1 cellular context compared by ENCODE assay signal in genomic region chr4:70704333-70705145, GRCh38.
TF ChIP-seq lines count a peak whose summit lies in the region.

No MANE protein-coding gene starts in this region.

TF ChIP-seq in HepG2, 621 proteins besides CTCF, POLR2A, EP300 and RAD21 (continued from another document and continues in another):
- TF ChIP-seq ZBTB8A (CRISPR knock-in tag; IDR thresholded peaks at IDR 0.05; ENCODE audit: borderline replicate concordance, low read depth) (peak; percentile 74; the same call in 1 of the 2 replicates), GATAD2A (CRISPR knock-in tag; IDR thresholded peaks at IDR 0.05) (0 out of 2 replicates have a peak, but pooled peaks have one; percentile 29), GATAD1 (CRISPR knock-in tag; IDR thresholded peaks at IDR 0.05) (peak; percentile 22), TFDP2 (CRISPR knock-in tag; IDR thresholded peaks at IDR 0.05) (0 out of 2 replicates have a peak, but pooled peaks have one; percentile 14), MLLT10 (CRISPR knock-in tag; IDR thresholded peaks at IDR 0.05) (no peak), ZNF691 (CRISPR knock-in tag; IDR thresholded peaks at IDR 0.05; ENCODE audit: borderline replicate concordance, low read depth) (peak; percentile 56; the same call in 1 of the 2 replicates), SPEN (CRISPR knock-in tag; IDR thresholded peaks at IDR 0.05; ENCODE audit: low read depth) (peak; percentile 64), PATZ1 (CRISPR knock-in tag; IDR thresholded peaks at IDR 0.05) (peak; percentile 93), SALL1 (CRISPR knock-in tag; IDR thresholded peaks at IDR 0.05) (peak; percentile 51; the same call in 1 of the 2 replicates), ZNF670 (CRISPR knock-in tag; IDR thresholded peaks at IDR 0.05; ENCODE audit: borderline replicate concordance) (no peak), ZNF776 (CRISPR knock-in tag; IDR thresholded peaks at IDR 0.05) (peak; percentile 50; the same call in 1 of the 2 replicates), DZIP1 (CRISPR knock-in tag; IDR thresholded peaks at IDR 0.05) (no peak), ZNF552 (CRISPR knock-in tag; IDR thresholded peaks at IDR 0.05; ENCODE audit: borderline replicate concordance) (no peak), E2F1 (CRISPR knock-in tag; IDR thresholded peaks at IDR 0.05) (no peak), SP5 (CRISPR knock-in tag; IDR thresholded peaks at IDR 0.05; ENCODE audit: borderline replicate concordance, low read depth) (0 out of 2 replicates have a peak, but pooled peaks have one; percentile 15), SP4 (CRISPR knock-in tag; IDR thresholded peaks at IDR 0.05) (0 out of 2 replicates have a peak, but pooled peaks have one; percentile 7), AFF4 (CRISPR knock-in tag; IDR thresholded peaks at IDR 0.05) (no peak), HMGA1 (CRISPR knock-in tag; conservative IDR thresholded peaks at IDR 0.05) (no peak), ZBTB49 (CRISPR knock-in tag; IDR thresholded peaks at IDR 0.05; ENCODE audit: borderline replicate concordance) (no peak), UBTF (CRISPR knock-in tag; IDR thresholded peaks at IDR 0.05) (peak; percentile 35), MED1 (CRISPR knock-in tag; IDR thresholded peaks at IDR 0.05) (no peak), SKI (IDR thresholded peaks at IDR 0.05; ENCODE audit: partially characterized antibody) (peak; percentile 66), TBX2 (CRISPR knock-in tag; IDR thresholded peaks at IDR 0.05; ENCODE audit: borderline replicate concordance) (no peak), KLF12 (CRISPR knock-in tag; IDR thresholded peaks at IDR 0.05; ENCODE audit: borderline replicate concordance) (no peak), NR2C2 (CRISPR knock-in tag; IDR thresholded peaks at IDR 0.05; ENCODE audit: borderline replicate concordance) (no peak), GABPA (IDR thresholded peaks at IDR 0.05; ENCODE audit: low read depth, low read length) (peak; percentile 35; the same call in 1 of the 2 replicates), GABPA (CRISPR knock-in tag; IDR thresholded peaks at IDR 0.05; ENCODE audit: low read depth) (peak; percentile 75), TFDP1 (CRISPR knock-in tag; IDR thresholded peaks at IDR 0.05; ENCODE audit: borderline replicate concordance) (peak; percentile 19; the same call in 1 of the 2 replicates), ZNF317 (CRISPR knock-in tag; IDR thresholded peaks at IDR 0.05) (0 out of 2 replicates have a peak, but pooled peaks have one; percentile 40), HMGXB4 (CRISPR knock-in tag; IDR thresholded peaks at IDR 0.05; ENCODE audit: borderline replicate concordance in 1 of 2, low read depth in 1 of 2) (peak; percentile 90 to 91), PAX8 (CRISPR knock-in tag; IDR thresholded peaks at IDR 0.05; ENCODE audit: borderline replicate concordance) (peak; percentile 66; the same call in 1 of the 2 replicates), PCBP1 (IDR thresholded peaks at IDR 0.05; ENCODE audit: borderline replicate concordance, low read depth, low read length) (0 out of 2 replicates have a peak, but pooled peaks have one; percentile 5), ELF3 (CRISPR knock-in tag; IDR thresholded peaks at IDR 0.05) (peak; percentile 41; the same call in 1 of the 2 replicates), ATF7-NPFF (CRISPR knock-in tag; IDR thresholded peaks at IDR 0.05; ENCODE audit: low read depth) (peak; percentile 77; the same call in 1 of the 2 replicates)
